ENCODE assay signal across 21 cellular contexts in the genomic region with DNA sequence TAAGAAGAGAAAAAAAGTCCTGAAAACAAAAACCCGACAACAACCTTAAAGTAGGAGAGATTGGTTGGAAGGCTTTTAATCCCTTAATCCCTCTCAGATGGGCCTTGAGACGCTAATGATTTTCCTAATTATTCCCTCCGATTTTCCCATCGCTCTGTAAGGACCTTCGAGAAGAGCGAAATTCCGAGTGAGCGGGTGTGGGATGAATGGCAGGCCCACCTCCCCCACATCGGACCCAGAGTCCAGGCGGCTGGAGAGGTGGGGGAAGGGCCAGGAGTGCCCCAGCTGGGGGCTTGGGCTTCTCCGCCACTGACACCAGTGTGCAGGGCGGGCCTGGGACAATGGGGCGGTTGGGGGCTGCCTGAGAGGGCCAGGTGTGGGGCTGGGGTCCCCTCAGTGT. TPM values are rescaled to one million over a fixed set of nuclear protein-coding genes. Genes with fewer than 3 reads are reported as not detected.
DNase-seq lines count a peak whose midpoint lies in the region; ATAC-seq, FAIRE-seq and TF ChIP-seq lines count a peak whose summit lies in the region.
"Had no signal": no experiment of that assay in that cellular context is flagged by ENCODE, and none has a peak within 500 bp of the region (broad histone marks: within the 10 kb centered on the region; RNA-seq: fewer than 3 reads in every experiment).

No MANE protein-coding gene starts in this region.

- FAIRE-seq in HepG2 (lab: Jason Lieb, UNC): no peak

- H3K36me3 ChIP-seq in HepG2 (replicated peaks in 1 of 2; ENCODE audit: control insufficient read depth in 1 of 2, insufficient read depth in 2 of 2, low read length in 2 of 2): no peaks in the 10 kb centered on the region
- H3K36me3 ChIP-seq in right lobe of liver: no peaks in the 10 kb centered on the region
- H3K36me3 ChIP-seq in endodermal cell (ENCODE audit: control insufficient read depth, insufficient read depth, low read length): no peaks in the 10 kb centered on the region
- H3K36me3 ChIP-seq in neural progenitor cell: no peaks in the 10 kb centered on the region
- H3K36me3 ChIP-seq in SJCRH30: no peaks in the 10 kb centered on the region
- H3K36me3 ChIP-seq: BE2C had no signal

- BruUV-seq in HepG2 (replicated peaks; lab: Mats Ljungman, UMichigan): no TSS peak

- H3K79me2 ChIP-seq in HepG2 (ENCODE audit: insufficient read depth, low read length): no peaks in the 10 kb centered on the region
- no peaks in the 10 kb centered on the region for H3K79me2 ChIP-seq in neural progenitor cell (ENCODE audit: low read depth)

- H3K4me3 ChIP-seq in HepG2 (replicated peaks in 1 of 3; ENCODE audit: insufficient read depth in 1 of 3, low read depth in 2 of 3, low read length in 3 of 3) (no peak overlapping the region), right lobe of liver (no peak overlapping the region), endodermal cell (ENCODE audit: low read length) (no peak overlapping the region), neural progenitor cell (peak overlapping the region; percentile 22), lower leg skin (ENCODE audit: low read depth, poor library complexity, severe bottlenecking) (no peak overlapping the region), SJCRH30 (no peak overlapping the region)
- H3K4me3 ChIP-seq: GM23248 had no signal

- no peak overlapping the region for H3K4me2 ChIP-seq in HepG2 (ENCODE audit: low read depth, low read length)
- H3K4me2 ChIP-seq in neural progenitor cell: peak overlapping the region; percentile 75

- DNase-seq in HepG2 (ENCODE audit: low spot score): no peak
- no peak for DNase-seq in right lobe of liver
- peak; percentile 70 for DNase-seq in endodermal cell
- peak; percentile 87 for DNase-seq in neural progenitor cell (ENCODE audit: low spot score)
- no peak for DNase-seq in lower leg skin (ENCODE audit: low spot score in 2 of 2)
- no peak for DNase-seq in SHP77 (lab: John Stamatoyannopoulos, UW)
- no peak for DNase-seq in SJCRH30
- no peak for DNase-seq in progenitor cell of endocrine pancreas (ENCODE audit: low spot score, unreplicated experiment)
- DNase-seq: BE2C; CD4-positive, alpha-beta T cell; DMS79; GM23248; Kasumi-1; NCI-H1105; NCI-H1694; NCI-H2107; NCI-H345; NCI-H748 treated with DMSO at 0.1 percent for 48 hours had no signal

- CTCF ChIA-PET in HepG2 (lab: Yijun Ruan, JAX; ENCODE audit: low intra/inter-chr PET ratio, low total read pairs): no interaction called here

- H2AFZ ChIP-seq in HepG2 (ENCODE audit: low read length) (no peak overlapping the region), neural progenitor cell (replicated peaks) (no peak overlapping the region)
- H2AFZ ChIP-seq: GM23248 had no signal

- H3K9me3 ChIP-seq in HepG2 (ENCODE audit: low read length): no peaks in the 10 kb centered on the region
- no peaks in the 10 kb centered on the region for H3K9me3 ChIP-seq in right lobe of liver
- no peaks in the 10 kb centered on the region for H3K9me3 ChIP-seq in endodermal cell (ENCODE audit: control insufficient read depth, low read length)
- no peaks in the 10 kb centered on the region for H3K9me3 ChIP-seq in neural progenitor cell (ENCODE audit: low read depth)
- no peaks in the 10 kb centered on the region for H3K9me3 ChIP-seq in SJCRH30 (replicated peaks)
- H3K9me3 ChIP-seq: BE2C had no signal

- TF ChIP-seq POLR2A in HepG2 (IDR thresholded peaks at IDR 0.05; ENCODE audit: insufficient read depth in 1 of 2, low read depth in 2 of 2, low read length in 2 of 2) (no peak), right lobe of liver (IDR thresholded peaks at IDR 0.05) (no peak), lower leg skin (IDR thresholded peaks at IDR 0.05) (no peak)

- TF ChIP-seq CTCF in HepG2 (CRISPR knock-in tag; IDR thresholded peaks at IDR 0.05) (no peak), right lobe of liver (IDR thresholded peaks at IDR 0.05) (no peak), endodermal cell (conservative IDR thresholded peaks at IDR 0.05) (no peak), neural progenitor cell (IDR thresholded peaks at IDR 0.05) (no peak), lower leg skin (IDR thresholded peaks at IDR 0.05) (no peak), progenitor cell of endocrine pancreas (IDR thresholded peaks at IDR 0.05; ENCODE audit: unreplicated experiment) (no peak)

- H3K4me3 Mint-ChIP-seq in endodermal cell: no peak overlapping the region
- H3K4me3 Mint-ChIP-seq in neural progenitor cell: no peak overlapping the region
- no peak overlapping the region for H3K4me3 Mint-ChIP-seq in progenitor cell of endocrine pancreas (ENCODE audit: low read depth)
- H3K4me3 Mint-ChIP-seq: CD4-positive, alpha-beta T cell; IgD-negative memory B cell had no signal

- H3K27me3 ChIP-seq in HepG2 (ENCODE audit: control insufficient read depth in 1 of 2, insufficient read depth in 2 of 2, low read length in 2 of 2) (peaks cover 11 to 49% of the 10 kb centered on the region in 2 experiments; a peak in 4 of 5 replicates), right lobe of liver (no peaks in the 10 kb centered on the region), endodermal cell (ENCODE audit: control insufficient read depth, insufficient read depth, low read length, poor library complexity, severe bottlenecking) (peaks cover 54% of the 10 kb centered on the region), neural progenitor cell (peaks cover 59% of the 10 kb centered on the region), SJCRH30 (0 out of 2 replicates have a peak, but pooled peaks cover 6% of the 10 kb centered on the region)
- H3K27me3 ChIP-seq: BE2C had no signal

- in situ Hi-C loops in HepG2 (cut with HindIII; ENCODE audit: extremely low pct_ligation_motif_present, low pct_unique_long_range_greater_than_20kb): no loop called here

- TF ChIP-seq EP300 in HepG2 (IDR thresholded peaks at IDR 0.05; ENCODE audit: low read depth in 2 of 2, low read length in 2 of 2) (no peak), HepG2 (CRISPR knock-in tag; IDR thresholded peaks at IDR 0.05; ENCODE audit: borderline replicate concordance) (no peak)

- no peaks in the 10 kb centered on the region for H3K9me3 Mint-ChIP-seq in endodermal cell
- peaks cover 2% of the 10 kb centered on the region for H3K9me3 Mint-ChIP-seq in neural progenitor cell
- H3K9me3 Mint-ChIP-seq in progenitor cell of endocrine pancreas (ENCODE audit: low read depth): no peaks in the 10 kb centered on the region
- H3K9me3 Mint-ChIP-seq: CD4-positive, alpha-beta T cell had no signal

- no peak overlapping the region for H3K9ac ChIP-seq in HepG2 (ENCODE audit: insufficient read depth, low read depth, low read length)
- no peak overlapping the region for H3K9ac ChIP-seq in endodermal cell (ENCODE audit: extremely low read depth, low read length, poor library complexity, severe bottlenecking)
- H3K9ac ChIP-seq in neural progenitor cell: no peak overlapping the region
- H3K9ac ChIP-seq: GM23248 had no signal

- POLR2A ChIA-PET in HepG2 (lab: Yijun Ruan, JAX): no interaction called here

- 46% methylated on average over 10 of the region's 13 CpGs for WGBS in HepG2 (ENCODE audit: low lambda C conversion rate)
- 80% methylated on average over 11 of the region's 13 CpGs for WGBS in right lobe of liver (ENCODE audit: insufficient coverage, low coverage, low lambda C conversion rate, missing lambda C conversion rate)
- 54% methylated on average over 13 of the region's 13 CpGs; no CpG with 5 or more reads in 1 of the 2 experiments for WGBS in endodermal cell (ENCODE audit: insufficient coverage in 1 of 2, insufficient read length in 1 of 2), 2 experiments
- WGBS in lower leg skin, 2 donors: 86 to 89% methylated on average over 13 of the region's 13 CpGs

- ATAC-seq in HepG2 (peak; percentile 0; the same call in 2 of the 3 replicates), right lobe of liver (no peak)

- H3K4me1 ChIP-seq in HepG2 (ENCODE audit: insufficient read depth, low read length): peaks cover 42% of the 10 kb centered on the region
- no peaks in the 10 kb centered on the region for H3K4me1 ChIP-seq in right lobe of liver
- H3K4me1 ChIP-seq in endodermal cell (ENCODE audit: control insufficient read depth, insufficient read depth, low read length): peaks cover 7% of the 10 kb centered on the region
- peaks cover 70% of the 10 kb centered on the region for H3K4me1 ChIP-seq in neural progenitor cell
- H3K4me1 ChIP-seq in SJCRH30: no peaks in the 10 kb centered on the region
- H3K4me1 ChIP-seq: BE2C had no signal

- H3K36me3 Mint-ChIP-seq in endodermal cell (ENCODE audit: low read depth) (no peaks in the 10 kb centered on the region), neural progenitor cell (no peaks in the 10 kb centered on the region), progenitor cell of endocrine pancreas (ENCODE audit: insufficient read depth) (no peaks in the 10 kb centered on the region)

- no peak for TF ChIP-seq RAD21 in HepG2 (CRISPR knock-in tag; IDR thresholded peaks at IDR 0.05)

- H4K20me1 ChIP-seq in HepG2 (ENCODE audit: insufficient read depth, low read length) (no peaks in the 10 kb centered on the region), neural progenitor cell (ENCODE audit: low read depth) (peaks cover 36% of the 10 kb centered on the region)

- peaks cover 52% of the 10 kb centered on the region for H3F3A ChIP-seq in neural progenitor cell (ENCODE audit: low read depth)

- H3K27ac ChIP-seq in HepG2 (ENCODE audit: extremely low read length, insufficient read depth, low read length) (no peak overlapping the region), right lobe of liver (no peak overlapping the region), endodermal cell (ENCODE audit: low read depth, low read length) (peak overlapping the region; percentile 30), neural progenitor cell (peak overlapping the region; percentile 79), SJCRH30 (no peak overlapping the region)
- H3K27ac ChIP-seq: 22Rv1, GM23248 had no signal

- intact Hi-C loops in HepG2 (cut with micrococcal nuclease; ENCODE audit: unreplicated experiment) (no loop called here), right lobe of liver (cut with DNase I) (no loop called here), lower leg skin (cut with DNase I; ENCODE audit: low total_unique reads) (no loop called here)

- H3K27ac Mint-ChIP-seq in endodermal cell (no peak overlapping the region), neural progenitor cell (no peak overlapping the region), progenitor cell of endocrine pancreas (no peak overlapping the region)
- H3K27ac Mint-ChIP-seq: CD4-positive, alpha-beta T cell; IgD-negative memory B cell had no signal

- H3K4me1 Mint-ChIP-seq in endodermal cell (peaks cover 26% of the 10 kb centered on the region), neural progenitor cell (peaks cover 32% of the 10 kb centered on the region), progenitor cell of endocrine pancreas (ENCODE audit: low read depth) (no peaks in the 10 kb centered on the region)

- H3K27me3 Mint-ChIP-seq in endodermal cell (ENCODE audit: insufficient read depth) (peaks cover 68% of the 10 kb centered on the region), neural progenitor cell (ENCODE audit: insufficient read depth, low read depth) (peaks cover 47% of the 10 kb centered on the region), progenitor cell of endocrine pancreas (peaks cover 59% of the 10 kb centered on the region)

RNA-seq across cellular contexts. Expression of gene RHBG, which starts 23.4 kb away (rescaled TPM):
- total RNA-seq in HepG2 (2016; rRNA removed; fragmentation: Illumina TruSeq; extraction: Trizol) (19.9 and 73.5 TPM in 2 replicates), right lobe of liver (1 to 10 TPM in 2 of 6 experiments, under 1 TPM in 2, not detected in 2; 0.42 to 1.6 (median 1.1) TPM), endodermal cell (1 to 10 TPM; 3.9 to 4.0 TPM), neural progenitor cell (ENCODE audit: low replicate concordance) (not detected in 2 replicates), lower leg skin (10 to 100 TPM in 1 of 4 donors, 1 to 10 TPM in 3; 3.5 to 14.2 (median 9.3) TPM), progenitor cell of endocrine pancreas (0.36 and 0.71 TPM in 2 replicates)
- 27.1 and 27.2 TPM in 2 replicates for total RNA-seq in HepG2 (2016; cell fraction: cytosol; rRNA removed; fragmentation: Illumina TruSeq; extraction: Trizol; ENCODE audit: low read depth)
- total RNA-seq in HepG2 (2016; cell fraction: insoluble cytoplasmic fraction; rRNA removed; fragmentation: Illumina TruSeq; extraction: Trizol): 19.0 and 70.7 TPM in 2 replicates
- 28.4 and 29.7 TPM in 2 replicates for total RNA-seq in HepG2 (2016; cell fraction: membrane; rRNA removed; fragmentation: Illumina TruSeq; extraction: Trizol)
- 120 and 140 TPM in 2 replicates for total RNA-seq in HepG2 (2016; cell fraction: nucleus; rRNA removed; fragmentation: Illumina TruSeq; extraction: Trizol)
- polyA plus RNA-seq in HepG2 (2011; rRNA removed): 61.8 and 90.0 TPM in 2 replicates
- 15.8 and 22.5 TPM in 2 replicates for polyA plus RNA-seq in HepG2 (2011; cell fraction: cytosol; rRNA removed)
- 518 and 570 TPM in 2 replicates for polyA plus RNA-seq in HepG2 (2011; cell fraction: nucleus; rRNA removed)
- 48.2 and 62.5 TPM in 2 replicates for polyA plus RNA-seq in HepG2 (2012)
- 19.4 and 21.4 TPM in 2 replicates for polyA plus RNA-seq in HepG2 (2016; cell fraction: cytosol; fragmentation: Illumina TruSeq; extraction: Trizol; ENCODE audit: low read depth)
- polyA plus RNA-seq in HepG2 (2016; cell fraction: insoluble cytoplasmic fraction; fragmentation: Illumina TruSeq; extraction: Trizol; ENCODE audit: low read depth): 25.1 and 33.6 TPM in 2 replicates
- 30.5 and 32.9 TPM in 2 replicates for polyA plus RNA-seq in HepG2 (2016; cell fraction: membrane; fragmentation: Illumina TruSeq; extraction: Trizol; ENCODE audit: low read depth)
- polyA plus RNA-seq in HepG2 (2016; cell fraction: nucleus; fragmentation: Illumina TruSeq; extraction: Trizol; ENCODE audit: insufficient read depth, low read depth): 499 and 532 TPM in 2 replicates
- polyA minus RNA-seq in HepG2 (2011; rRNA and poly(A)+ RNA removed; ENCODE audit: low replicate concordance): 63.5 TPM in 1 of 2 replicates, not detected in the other
- polyA minus RNA-seq in HepG2 (2011; cell fraction: cytosol; rRNA and poly(A)+ RNA removed): 7.9 and 12.7 TPM in 2 replicates
- polyA minus RNA-seq in HepG2 (2011; cell fraction: nucleus; rRNA and poly(A)+ RNA removed): 124 and 143 TPM in 2 replicates
- polyA plus RNA-seq in endodermal cell (2013, experiment 1 of 2): 0.50 TPM
- 0.33 TPM for polyA plus RNA-seq in endodermal cell (2013, experiment 2 of 2)
- not detected in 2 replicates for total RNA-seq in SJCRH30 (2014; rRNA removed; shearing (Covaris generic))
- total RNA-seq: CD4-positive, alpha-beta T cell; GM23248 had no signal
- polyA plus RNA-seq: AG04450, GM23248, IgD-negative memory B cell had no signal

RNA-seq across cellular contexts. Expression of gene TSACC, which starts 54.1 kb away (rescaled TPM):
- total RNA-seq in HepG2 (2016; rRNA removed; fragmentation: Illumina TruSeq; extraction: Trizol) (1.6 and 2.6 TPM in 2 replicates), right lobe of liver (1 to 10 TPM in 2 of 6 experiments, under 1 TPM in 2, not detected in 2; 0.37 to 1.1 (median 0.99) TPM), endodermal cell (1 to 10 TPM in 1 of 2 donors, under 1 TPM in 1; 0.62 to 1.6 TPM), neural progenitor cell (ENCODE audit: low replicate concordance) (0.87 TPM in 1 of 2 replicates, not detected in the other), lower leg skin (1 to 10 TPM in 1 of 4 donors, not detected in 3; 3.2 TPM), progenitor cell of endocrine pancreas (0.65 and 0.95 TPM in 2 replicates)
- total RNA-seq in HepG2 (2016; cell fraction: cytosol; rRNA removed; fragmentation: Illumina TruSeq; extraction: Trizol; ENCODE audit: low read depth): 3.1 and 3.2 TPM in 2 replicates
- total RNA-seq in HepG2 (2016; cell fraction: insoluble cytoplasmic fraction; rRNA removed; fragmentation: Illumina TruSeq; extraction: Trizol): 1.7 and 2.4 TPM in 2 replicates
- total RNA-seq in HepG2 (2016; cell fraction: membrane; rRNA removed; fragmentation: Illumina TruSeq; extraction: Trizol): 1.8 and 4.6 TPM in 2 replicates
- 1.3 and 1.8 TPM in 2 replicates for total RNA-seq in HepG2 (2016; cell fraction: nucleus; rRNA removed; fragmentation: Illumina TruSeq; extraction: Trizol)
- polyA plus RNA-seq in HepG2 (2011; rRNA removed): 1.5 and 1.6 TPM in 2 replicates
- polyA plus RNA-seq in HepG2 (2011; cell fraction: cytosol; rRNA removed): 2.1 and 3.4 TPM in 2 replicates
- polyA plus RNA-seq in HepG2 (2011; cell fraction: nucleus; rRNA removed): 0.64 and 1.1 TPM in 2 replicates
- 1.0 and 1.6 TPM in 2 replicates for polyA plus RNA-seq in HepG2 (2012)
- polyA plus RNA-seq in HepG2 (2016; cell fraction: cytosol; fragmentation: Illumina TruSeq; extraction: Trizol; ENCODE audit: low read depth): 3.0 and 3.7 TPM in 2 replicates
- polyA plus RNA-seq in HepG2 (2016; cell fraction: insoluble cytoplasmic fraction; fragmentation: Illumina TruSeq; extraction: Trizol; ENCODE audit: low read depth): 2.9 and 3.8 TPM in 2 replicates
- 3.6 and 4.2 TPM in 2 replicates for polyA plus RNA-seq in HepG2 (2016; cell fraction: membrane; fragmentation: Illumina TruSeq; extraction: Trizol; ENCODE audit: low read depth)
- 1.3 TPM in 1 of 2 replicates, not detected in the other for polyA plus RNA-seq in HepG2 (2016; cell fraction: nucleus; fragmentation: Illumina TruSeq; extraction: Trizol; ENCODE audit: insufficient read depth, low read depth)
- polyA minus RNA-seq in HepG2 (2011; rRNA and poly(A)+ RNA removed; ENCODE audit: low replicate concordance): 0.88 and 2.1 TPM in 2 replicates
- polyA minus RNA-seq in HepG2 (2011; cell fraction: cytosol; rRNA and poly(A)+ RNA removed): not detected in 2 replicates
- polyA minus RNA-seq in HepG2 (2011; cell fraction: nucleus; rRNA and poly(A)+ RNA removed): 1.3 TPM in 1 of 2 replicates, not detected in the other
- polyA plus RNA-seq in endodermal cell (2013, experiment 1 of 2): not detected
- 1.2 TPM for polyA plus RNA-seq in endodermal cell (2013, experiment 2 of 2)
- 0.36 TPM in 1 of 2 replicates, not detected in the other for total RNA-seq in SJCRH30 (2014; rRNA removed; shearing (Covaris generic))
- total RNA-seq: CD4-positive, alpha-beta T cell; GM23248 had no signal

RNA-seq across cellular contexts. Expression of gene CCT3, which starts 54.3 kb away (rescaled TPM):
- total RNA-seq in HepG2 (2016; rRNA removed; fragmentation: Illumina TruSeq; extraction: Trizol): 615 and 870 TPM in 2 replicates
- 207 and 214 TPM in 2 replicates for total RNA-seq in HepG2 (2016; cell fraction: cytosol; rRNA removed; fragmentation: Illumina TruSeq; extraction: Trizol; ENCODE audit: low read depth)
- 624 and 897 TPM in 2 replicates for total RNA-seq in HepG2 (2016; cell fraction: insoluble cytoplasmic fraction; rRNA removed; fragmentation: Illumina TruSeq; extraction: Trizol)
- total RNA-seq in HepG2 (2016; cell fraction: membrane; rRNA removed; fragmentation: Illumina TruSeq; extraction: Trizol): 301 and 320 TPM in 2 replicates
- 255 and 260 TPM in 2 replicates for total RNA-seq in HepG2 (2016; cell fraction: nucleus; rRNA removed; fragmentation: Illumina TruSeq; extraction: Trizol)
- polyA plus RNA-seq in HepG2 (2011; rRNA removed): 301 and 319 TPM in 2 replicates
- polyA plus RNA-seq in HepG2 (2011; cell fraction: cytosol; rRNA removed): 366 and 378 TPM in 2 replicates
- polyA plus RNA-seq in HepG2 (2011; cell fraction: nucleus; rRNA removed): 96.9 and 114 TPM in 2 replicates
- 221 and 275 TPM in 2 replicates for polyA plus RNA-seq in HepG2 (2012)
- polyA plus RNA-seq in HepG2 (2016; cell fraction: cytosol; fragmentation: Illumina TruSeq; extraction: Trizol; ENCODE audit: low read depth): 103 and 105 TPM in 2 replicates
- 652 and 701 TPM in 2 replicates for polyA plus RNA-seq in HepG2 (2016; cell fraction: insoluble cytoplasmic fraction; fragmentation: Illumina TruSeq; extraction: Trizol; ENCODE audit: low read depth)
- 159 and 175 TPM in 2 replicates for polyA plus RNA-seq in HepG2 (2016; cell fraction: membrane; fragmentation: Illumina TruSeq; extraction: Trizol; ENCODE audit: low read depth)
- 306 and 309 TPM in 2 replicates for polyA plus RNA-seq in HepG2 (2016; cell fraction: nucleus; fragmentation: Illumina TruSeq; extraction: Trizol; ENCODE audit: insufficient read depth, low read depth)
- 227 and 626 TPM in 2 replicates for polyA minus RNA-seq in HepG2 (2011; rRNA and poly(A)+ RNA removed; ENCODE audit: low replicate concordance)
- polyA minus RNA-seq in HepG2 (2011; cell fraction: cytosol; rRNA and poly(A)+ RNA removed): 253 and 292 TPM in 2 replicates
- polyA minus RNA-seq in HepG2 (2011; cell fraction: nucleus; rRNA and poly(A)+ RNA removed): 83.3 and 153 TPM in 2 replicates
- total RNA-seq in right lobe of liver: 100 to 1,000 TPM in 3 of 6 experiments, 10 to 100 TPM in 3; 79.3 to 179 (median 115) TPM
- total RNA-seq in endodermal cell: 100 to 1,000 TPM; 323 to 351 TPM
- 255 TPM for polyA plus RNA-seq in endodermal cell (2013, experiment 1 of 2)
- polyA plus RNA-seq in endodermal cell (2013, experiment 2 of 2): 247 TPM
- total RNA-seq in neural progenitor cell (ENCODE audit: low replicate concordance): 434 and 523 TPM in 2 replicates
- total RNA-seq in lower leg skin: 100 to 1,000 TPM; 119 to 202 (median 150) TPM
- 313 and 324 TPM in 2 replicates for total RNA-seq in SJCRH30 (2014; rRNA removed; shearing (Covaris generic))
- 260 and 270 TPM in 2 replicates for total RNA-seq in progenitor cell of endocrine pancreas

Comparison
In these comparisons a context has a peak if more than half of its experiments do, and no peak if none do; other contexts are left out.
1. DNase-seq: peak in endodermal cell (single experiment) and neural progenitor cell (single experiment); none in HepG2 (single experiment), right lobe of liver (0 of 3), lower leg skin (0 of 2), SHP77 (0 of 2), SJCRH30 (0 of 2) and progenitor cell of endocrine pancreas (single experiment).
2. H3K27ac ChIP-seq: peak in endodermal cell (single experiment) and neural progenitor cell (single experiment); none in HepG2 (single experiment), right lobe of liver (0 of 3) and SJCRH30 (single experiment).